Comparison of ENCODE assay signal across 23 cellular contexts in the genomic region with DNA sequence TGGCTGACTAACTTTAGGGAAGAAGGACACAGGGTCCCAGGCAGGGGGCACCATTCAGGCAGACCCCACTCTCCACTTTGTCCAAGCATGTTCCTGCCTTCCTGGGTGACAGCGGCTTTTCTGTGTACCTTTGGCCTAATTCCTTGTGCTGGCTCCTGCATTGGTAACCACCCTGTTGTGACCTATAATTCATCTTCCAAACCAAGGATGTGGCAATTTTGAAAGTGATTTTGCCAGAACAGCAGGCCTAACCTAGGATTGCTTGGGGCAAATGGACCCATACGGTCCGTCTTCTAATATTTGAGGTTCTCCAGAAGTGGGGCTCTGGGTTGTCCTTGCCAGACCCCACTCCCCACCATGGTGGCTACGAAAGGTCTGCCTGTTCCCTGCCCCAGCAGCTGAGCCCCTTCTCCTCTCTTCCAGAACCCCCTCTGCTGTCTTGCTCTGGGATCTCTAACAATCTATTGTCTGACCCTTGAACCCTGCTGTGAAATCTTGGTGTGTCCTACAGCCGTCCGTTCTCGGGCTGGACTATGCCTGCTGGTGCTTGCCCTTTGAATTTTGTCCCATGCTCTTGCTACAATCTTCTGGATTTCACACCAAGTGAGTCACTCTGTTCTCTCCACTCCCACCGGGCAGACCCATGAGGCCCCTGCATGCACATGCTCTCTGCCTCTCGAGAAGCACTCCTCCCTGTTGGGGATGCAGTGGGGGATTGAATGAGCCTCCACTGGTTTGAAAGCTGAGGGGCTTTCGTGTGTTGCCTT.
DNase-seq lines count a peak whose midpoint lies in the region; ATAC-seq and TF ChIP-seq lines count a peak whose summit lies in the region.
"Had no signal": no experiment of that assay in that cellular context is flagged by ENCODE, and none has a peak within 500 bp of the region (broad histone marks: within the 10 kb centered on the region; RNA-seq: fewer than 3 reads in every experiment).

No MANE protein-coding gene starts in this region.

- H3K9me3 ChIP-seq in GM23248 (ENCODE audit: low read depth): no peaks in the 10 kb centered on the region
- H3K9me3 ChIP-seq: adrenal gland had no signal

- WGBS in GM23248 (ENCODE audit: low coverage in 1 of 2, low lambda C conversion rate in 2 of 2, missing lambda C conversion rate in 2 of 2), 2 experiments: 41 to 46% methylated on average over 10 of the region's 10 CpGs

- H3K27ac ChIP-seq in GM23248: 0 out of 2 replicates have a peak overlapping the region, but pooled peaks have one; percentile 12
- H3K27ac ChIP-seq in coronary artery: peak overlapping the region; percentile 37 to 67
- H3K27ac ChIP-seq: adrenal gland, epithelial cell of prostate had no signal

- H3K4me2 ChIP-seq in GM23248 (ENCODE audit: unreplicated experiment): peak overlapping the region; percentile 34

- H3K79me2 ChIP-seq in GM23248 (ENCODE audit: insufficient read depth): no peaks in the 10 kb centered on the region

- H2AFZ ChIP-seq in GM23248: 0 out of 2 replicates have a peak overlapping the region, but pooled peaks have one; percentile 9

- intact Hi-C loops in left ventricle myocardium superior (cut with micrococcal nuclease): no loop called here

- DNase-seq in GM23248: peak; percentile 76
- DNase-seq in coronary artery (ENCODE audit: low spot score): no peak
- peak; percentile 62 for DNase-seq in left ventricle myocardium superior
- peak; percentile 22 for DNase-seq in skeletal muscle cell (ENCODE audit: low read depth)
- DNase-seq in LoVo (ENCODE audit: low spot score): no peak
- no peak for DNase-seq in DMS153 treated with DMSO at 0.1 percent for 48 hours (lab: John Stamatoyannopoulos, UW; ENCODE audit: unreplicated experiment)
- DNase-seq: activated CD4-positive, alpha-beta memory T cell treated with anti-CD3 and anti-CD28 coated beads for 36 hours; activated CD4-positive, CD25-positive, alpha-beta regulatory T cell; adrenal gland; Kasumi-1; kidney; naive B cell; NCI-H1092; NCI-H1930; NCI-H345; NCI-H774; nucleus accumbens; stimulated activated CD8-positive, alpha-beta memory T cell treated with anti-CD3 and anti-CD28 coated beads, Interleukin-4, amount 100 ng/mL, for 48 hours; SW 1271 had no signal

- peaks cover 16% of the 10 kb centered on the region; the same call in 1 of the 2 replicates for H3F3A ChIP-seq in GM23248 (ENCODE audit: insufficient read depth)

- in situ Hi-C loops in GM23248 (cut with MboI): loop anchor here (10.0 to 25.0 kb wide), 2 partner anchors 316 to 793 kb away; partner anchors contain the start of gene CXCL12

- no peaks in the 10 kb centered on the region for H3K27me3 ChIP-seq in GM23248 (replicated peaks; ENCODE audit: insufficient read depth)
- H3K27me3 ChIP-seq: adrenal gland had no signal

- TF ChIP-seq CTCF in coronary artery (IDR thresholded peaks at IDR 0.05): no peak

- no peaks in the 10 kb centered on the region for H4K20me1 ChIP-seq in GM23248 (ENCODE audit: insufficient read depth)

- peaks cover 30% of the 10 kb centered on the region for H3K4me1 ChIP-seq in GM23248 (ENCODE audit: insufficient read depth)
- H3K4me1 ChIP-seq: adrenal gland had no signal

- H3K4me3 ChIP-seq in GM23248: no peak overlapping the region
- no peak overlapping the region for H3K4me3 ChIP-seq in coronary artery
- no peak overlapping the region for H3K4me3 ChIP-seq in skeletal muscle cell (ENCODE audit: low read depth, low read length)
- H3K4me3 ChIP-seq: adrenal gland had no signal

- H3K9ac ChIP-seq in GM23248: no peak overlapping the region

- H3K36me3 ChIP-seq in GM23248 (ENCODE audit: low read depth): no peaks in the 10 kb centered on the region
- H3K36me3 ChIP-seq: adrenal gland had no signal

- H3K9me2 ChIP-seq in GM23248 (ENCODE audit: insufficient read depth): no peaks in the 10 kb centered on the region

- ATAC-seq in left ventricle myocardium superior (peak; percentile 71), HG03280 (IDR thresholded peaks at IDR 0.05; ENCODE audit: unreplicated experiment) (no peak), GM21717 (IDR thresholded peaks at IDR 0.05; ENCODE audit: unreplicated experiment) (no peak)
- ATAC-seq: HCT116 had no signal

Comparison
In these comparisons a context has a peak if more than half of its experiments do, and no peak if none do; other contexts are left out.
1. DNase-seq: peak in GM23248 (single experiment), left ventricle myocardium superior (single experiment) and skeletal muscle cell (single experiment); none in coronary artery (single experiment), LoVo (single experiment) and DMS153 treated with DMSO at 0.1 percent for 48 hours (single experiment).